ENCODE assay signal across 8 cellular contexts in the genomic region with DNA sequence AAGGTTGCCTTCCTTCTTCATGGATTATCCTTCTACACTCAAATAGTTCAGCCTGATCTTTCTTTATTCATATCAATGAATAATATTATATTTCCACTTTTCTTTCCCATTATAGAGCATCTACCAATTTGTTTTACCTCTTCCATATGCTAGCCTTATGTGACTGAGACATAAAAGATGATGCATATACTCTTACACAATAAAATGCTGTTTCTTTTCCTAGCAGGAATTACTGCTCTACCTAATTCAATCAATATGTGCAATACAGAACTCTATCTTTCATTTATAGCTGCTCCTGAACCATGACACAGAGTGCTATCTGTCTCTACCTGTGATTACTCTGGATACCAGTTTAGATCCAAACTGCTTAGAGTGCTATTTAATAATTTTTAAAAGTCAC.
"Had no signal": no experiment of that assay in that cellular context is flagged by ENCODE, and none has a peak within 500 bp of the region (broad histone marks: within the 10 kb centered on the region; RNA-seq: fewer than 3 reads in every experiment).

No MANE protein-coding gene starts in this region.

- H3K27me3 Mint-ChIP-seq: IgD-negative memory B cell had no signal

- H3K9me3 ChIP-seq: HAP-1 had no signal

- H3K4me3 ChIP-seq: HAP-1 had no signal

- DNase-seq: GOT3, H7, HFFc6 had no signal

- H3K36me3 Mint-ChIP-seq: IgD-negative memory B cell had no signal

- H3K36me3 ChIP-seq: HAP-1 had no signal

- H3K4me1 Mint-ChIP-seq: IgD-negative memory B cell had no signal

- H3K4me3 Mint-ChIP-seq: HFFc6, IgD-negative memory B cell had no signal

- H3K4me1 ChIP-seq: HAP-1 had no signal

- ATAC-seq: HCT116, HepG2 had no signal

- H3K27ac Mint-ChIP-seq: HFFc6, IgD-negative memory B cell had no signal

- H3K27ac ChIP-seq: HL-60 had no signal
